17 cellular contexts compared by ENCODE assay signal in genomic region chr7:140039071-140039470, GRCh38. TPM values are rescaled to one million over a fixed set of nuclear protein-coding genes. Genes with fewer than 3 reads are reported as not detected.
DNase-seq lines count a peak whose midpoint lies in the region; ATAC-seq and TF ChIP-seq lines count a peak whose summit lies in the region.
"Had no signal": no experiment of that assay in that cellular context is flagged by ENCODE, and none has a peak within 500 bp of the region (broad histone marks: within the 10 kb centered on the region; RNA-seq: fewer than 3 reads in every experiment).

No MANE protein-coding gene starts in this region.

- H3K36me3 ChIP-seq in heart right ventricle = peaks cover 0 to 97% (median 20%) of the 10 kb centered on the region in 9 donors
- peaks cover 25% of the 10 kb centered on the region for H3K36me3 ChIP-seq in CD8-positive, alpha-beta memory T cell (ENCODE audit: insufficient read depth, low read length)

- H3K36me3 Mint-ChIP-seq in HFFc6 (ENCODE audit: low read depth) (peaks cover 14% of the 10 kb centered on the region), nephron progenitor cell (ENCODE audit: low read depth) (no peaks in the 10 kb centered on the region)
- H3K36me3 Mint-ChIP-seq in CD8-positive, alpha-beta memory T cell = peaks cover 12 to 90% (median 26%) of the 10 kb centered on the region in 3 donors

- peaks cover 1% of the 10 kb centered on the region; the same call in 1 of the 2 replicates for H3K27me3 Mint-ChIP-seq in HFFc6 (ENCODE audit: insufficient read depth)
- peaks cover 16% of the 10 kb centered on the region for H3K27me3 Mint-ChIP-seq in nephron progenitor cell (ENCODE audit: low read depth, poor library complexity)
- no peaks in the 10 kb centered on the region for H3K27me3 Mint-ChIP-seq in CD8-positive, alpha-beta memory T cell

- H3K9me3 Mint-ChIP-seq in HFFc6 (no peaks in the 10 kb centered on the region), nephron progenitor cell (no peaks in the 10 kb centered on the region)
- no peaks in the 10 kb centered on the region for H3K9me3 Mint-ChIP-seq in CD8-positive, alpha-beta memory T cell

- no peaks in the 10 kb centered on the region for H3K27me3 ChIP-seq in heart right ventricle
- no peaks in the 10 kb centered on the region for H3K27me3 ChIP-seq in CD8-positive, alpha-beta memory T cell (ENCODE audit: insufficient read depth, low read length, poor library complexity, severe bottlenecking)
- H3K27me3 ChIP-seq: BLaER1 had no signal

- H3K4me1 ChIP-seq in heart right ventricle = peaks cover 0 to 36% (median 7%) of the 10 kb centered on the region in 9 donors
- H3K4me1 ChIP-seq in CD8-positive, alpha-beta memory T cell (ENCODE audit: insufficient read depth, low read length) = peaks cover 9% of the 10 kb centered on the region

- H3K27ac ChIP-seq in heart right ventricle = peak overlapping the region in 2 of 10 donors; percentile 28 to 55
- H3K27ac ChIP-seq in CD8-positive, alpha-beta memory T cell (ENCODE audit: low read depth, low read length) = no peak overlapping the region
- H3K27ac ChIP-seq: BLaER1, KMS-11 had no signal

- peak overlapping the region; percentile 38; the same call in 1 of the 2 replicates for H3K27ac Mint-ChIP-seq in HFFc6
- peak overlapping the region; percentile 36 for H3K27ac Mint-ChIP-seq in nephron progenitor cell
- peak overlapping the region in 3 of 8 donors; percentile 16 to 60 (median 18) for H3K27ac Mint-ChIP-seq in CD8-positive, alpha-beta memory T cell

- peaks cover 58% of the 10 kb centered on the region for H3K4me1 Mint-ChIP-seq in HFFc6 (ENCODE audit: low read depth)
- peaks cover 18% of the 10 kb centered on the region for H3K4me1 Mint-ChIP-seq in nephron progenitor cell
- H3K4me1 Mint-ChIP-seq in CD8-positive, alpha-beta memory T cell = peaks cover 24 to 40% (median 25%) of the 10 kb centered on the region in 3 donors

- POLR2A ChIA-PET in CD8-positive, alpha-beta memory T cell (lab: Charles Lee) = interaction anchor here (0.6 kb wide), 1 partner anchor 22 kb away, joined by 3 read pairs; no protein-coding TSS in a partner anchor

- H3K4me3 Mint-ChIP-seq in HFFc6 (peak overlapping the region; percentile 1; the same call in 1 of the 2 replicates), nephron progenitor cell (no peak overlapping the region)
- H3K4me3 Mint-ChIP-seq in CD8-positive, alpha-beta memory T cell = no peak overlapping the region

- intact Hi-C loops in heart right ventricle (cut with DNase I) (no loop called here), Right ventricle myocardium inferior (cut with DNase I) (no loop called here)

- CTCF ChIA-PET in CD8-positive, alpha-beta memory T cell (lab: Charles Lee) = no interaction called here

- ATAC-seq in heart right ventricle (peak in 5 of 8 donors; percentile 7 to 32 (median 23)), Right ventricle myocardium inferior (no peak)
- ATAC-seq: GM12878, PC-3 had no signal

- no peak for TF ChIP-seq CTCF in heart right ventricle (IDR thresholded peaks at IDR 0.05)
- no peak for TF ChIP-seq CTCF in HFFc6 (IDR thresholded peaks at IDR 0.05)
- no peak for TF ChIP-seq CTCF in cardiac fibroblast (IDR thresholded peaks at IDR 0.05; ENCODE audit: low read depth, low read length)
- no peak for TF ChIP-seq CTCF in nephron progenitor cell (IDR thresholded peaks at IDR 0.05)

- DNase-seq in heart right ventricle = no peak
- DNase-seq in Right ventricle myocardium inferior (ENCODE audit: missing footprints) = no peak
- DNase-seq in HFFc6 = peak; percentile 38
- peak; percentile 29 to 58 for DNase-seq in cardiac fibroblast (ENCODE audit: low read depth in 2 of 2)
- DNase-seq in nephron progenitor cell = no peak
- no peak for DNase-seq in effector CD8-positive, alpha-beta T cell (lab: John Stamatoyannopoulos, UW)
- DNase-seq in SW 1271 (lab: John Stamatoyannopoulos, UW) = no peak
- DNase-seq in CD8-positive, alpha-beta memory T cell = no peak
- DNase-seq: DMS153, MM.1S, NCI-H1105 treated with DMSO at 0.1 percent for 48 hours, NCI-H187 treated with DMSO at 0.1 percent for 48 hours, NCI-H446, PC-3 had no signal

- no peak overlapping the region for H3K4me3 ChIP-seq in heart right ventricle
- H3K4me3 ChIP-seq in cardiac fibroblast (replicated peaks in 1 of 2; ENCODE audit: low read depth in 2 of 2, low read length in 2 of 2) = no peak overlapping the region
- no peak overlapping the region for H3K4me3 ChIP-seq in CD8-positive, alpha-beta memory T cell (ENCODE audit: low read length)
- H3K4me3 ChIP-seq: BLaER1, GM12878 had no signal

- H3K9me3 ChIP-seq in heart right ventricle = no peaks in the 10 kb centered on the region
- H3K9me3 ChIP-seq in CD8-positive, alpha-beta memory T cell (ENCODE audit: low read length) = no peaks in the 10 kb centered on the region
- H3K9me3 ChIP-seq: BLaER1 had no signal

- 61 to 67% methylated on average over 7 of the region's 7 CpGs for WGBS in heart right ventricle, 2 donors

RNA-seq across cellular contexts. Expression of gene PARP12, which starts 23.7 kb away (rescaled TPM):
- total RNA-seq in heart right ventricle (10 to 100 TPM in 9 of 10 donors, 1 to 10 TPM in 1; 9.9 to 48.3 (median 13.1) TPM), Right ventricle myocardium inferior (13.2 TPM)
- polyA plus RNA-seq in heart right ventricle = 10 to 100 TPM in 1 of 2 donors, 1 to 10 TPM in 1; 6.7 to 27.1 TPM
- 10 to 100 TPM in 4 of 6 experiments, 1 to 10 TPM in 2; 6.3 to 14.0 (median 11.8) TPM for total RNA-seq in HFFc6 (2021; fragmentation: NEBNext Ultra II Directional; extraction: Animal tissue kit (Norgen Biotek cat#: 25700))
- total RNA-seq in CD8-positive, alpha-beta memory T cell = 10 to 100 TPM; 24.7 to 27.9 TPM
- 34.0 TPM for polyA plus RNA-seq in CD8-positive, alpha-beta memory T cell

Comparison
In these comparisons a context has a peak if more than half of its experiments do, and no peak if none do; other contexts are left out.
1. DNase-seq: peak in HFFc6 (single experiment) and cardiac fibroblast (2 of 2); none in heart right ventricle (0 of 2), Right ventricle myocardium inferior (single experiment), nephron progenitor cell (single experiment), effector CD8-positive, alpha-beta T cell (single experiment), SW 1271 (0 of 2) and CD8-positive, alpha-beta memory T cell (0 of 5).